ENCODE assay signal across 25 cellular contexts in the genomic region with DNA sequence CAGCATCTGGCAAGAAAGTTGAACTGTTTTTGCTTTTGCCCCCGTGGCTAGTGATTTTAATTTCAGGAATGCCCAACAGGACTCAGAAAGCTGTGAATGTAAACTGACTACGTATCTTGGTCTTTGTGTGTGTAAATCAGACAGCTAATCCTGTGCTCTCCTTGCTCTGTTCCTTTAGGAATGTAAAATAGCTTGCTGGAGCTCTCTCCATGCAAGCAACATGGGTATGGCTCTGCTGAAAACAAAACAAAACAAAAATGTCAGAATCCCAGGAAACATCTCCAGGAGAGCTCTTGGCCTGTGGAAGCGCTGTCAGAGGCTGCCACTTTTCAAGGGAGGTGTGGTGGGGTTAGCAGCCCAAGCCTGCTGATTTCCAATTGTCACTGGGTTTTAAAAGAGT.
DNase-seq lines count a peak whose midpoint lies in the region; ATAC-seq and TF ChIP-seq lines count a peak whose summit lies in the region.
"Had no signal": no experiment of that assay in that cellular context is flagged by ENCODE, and none has a peak within 500 bp of the region (broad histone marks: within the 10 kb centered on the region; RNA-seq: fewer than 3 reads in every experiment).

No MANE protein-coding gene starts in this region.

- H3K4me2 ChIP-seq in mesenchymal stem cell (ENCODE audit: low read length, poor library complexity, severe bottlenecking): no peak overlapping the region

- no peaks in the 10 kb centered on the region for H3K36me3 ChIP-seq in mesenchymal stem cell (ENCODE audit: control insufficient read depth in 1 of 2, insufficient read depth in 2 of 2, low read depth in 1 of 2, low read length in 2 of 2)
- H3K36me3 ChIP-seq: BLaER1, HAP-1, left ventricle myocardium inferior, prostate gland, thoracic aorta had no signal

- H3K27ac ChIP-seq in AG04450 (ENCODE audit: low read depth, low read length) (peak overlapping the region; percentile 31), mesenchymal stem cell (ENCODE audit: low read length, poor library complexity, severe bottlenecking) (no peak overlapping the region), right cardiac atrium (ENCODE audit: low read length) (no peak overlapping the region)
- H3K27ac ChIP-seq: BLaER1, left ventricle myocardium inferior, prostate gland, thoracic aorta had no signal

- H3K4me1 ChIP-seq in mesenchymal stem cell (ENCODE audit: control insufficient read depth, insufficient read depth, low read depth, low read length) (no peaks in the 10 kb centered on the region), right cardiac atrium (ENCODE audit: control insufficient read depth, insufficient read depth, low read length) (no peaks in the 10 kb centered on the region)
- H3K4me1 ChIP-seq: HAP-1, left ventricle myocardium inferior, prostate gland had no signal

- no peak overlapping the region for H3K4ac ChIP-seq in mesenchymal stem cell (ENCODE audit: low read depth in 1 of 2, low read length in 2 of 2)

- H3K18ac ChIP-seq in mesenchymal stem cell (ENCODE audit: low read depth in 1 of 2, low read length in 2 of 2): no peak overlapping the region

- no peak overlapping the region for H2BK15ac ChIP-seq in mesenchymal stem cell (ENCODE audit: low read depth, poor library complexity, severe bottlenecking)

- no peak overlapping the region for H3K9ac ChIP-seq in mesenchymal stem cell (ENCODE audit: low read length)
- H3K9ac ChIP-seq: BLaER1 had no signal

- H2BK5ac ChIP-seq in mesenchymal stem cell (ENCODE audit: low read depth, low read length, poor library complexity, severe bottlenecking): no peak overlapping the region

- 52% methylated on average over 3 of the region's 3 CpGs for WGBS in mesenchymal stem cell
- WGBS in right cardiac atrium: 63% methylated on average over 3 of the region's 3 CpGs

- no peak for ATAC-seq in right cardiac atrium
- ATAC-seq: stimulated activated naive B cell treated with anti-CD40 and anti-IgM and Interleukin-4, amounts not matched to agents 10 μg/mL and 1 μg/mL and 100 μg/mL, for 72 hours had no signal

- H3K4me3 ChIP-seq in AG04450 (ENCODE audit: low read depth, low read length) (no peak overlapping the region), mesenchymal stem cell (ENCODE audit: insufficient read depth in 1 of 2, low read depth in 1 of 2, low read length in 2 of 2) (no peak overlapping the region), right cardiac atrium (ENCODE audit: low read length) (no peak overlapping the region)
- H3K4me3 ChIP-seq: BLaER1, HAP-1, left ventricle myocardium inferior, prostate gland, thoracic aorta had no signal

- no peaks in the 10 kb centered on the region for H3K27me3 Mint-ChIP-seq in HFFc6 (ENCODE audit: insufficient read depth)
- H3K27me3 Mint-ChIP-seq: brain; stimulated activated naive B cell treated with anti-CD40 and anti-IgM and Interleukin-4, amounts not matched to agents 10 μg/mL and 1 μg/mL and 100 μg/mL, for 72 hours had no signal

- CTCF ChIA-PET in AG04450 (lab: Charles Lee): interaction anchor here (0.7 kb wide), 1 partner anchor 348 kb away, joined by 3 read pairs; no protein-coding TSS in a partner anchor

- no peaks in the 10 kb centered on the region for H3K79me1 ChIP-seq in mesenchymal stem cell (replicated peaks; ENCODE audit: low read length, poor library complexity, severe bottlenecking)

- no peak overlapping the region for H3K23ac ChIP-seq in mesenchymal stem cell (ENCODE audit: low read length in 2 of 2)

- H2AK5ac ChIP-seq in mesenchymal stem cell (ENCODE audit: low read length, severe bottlenecking): no peak overlapping the region

- no peak overlapping the region for H2BK12ac ChIP-seq in mesenchymal stem cell (ENCODE audit: low read length in 2 of 2)

- POLR2A ChIA-PET in AG04450 (lab: Yijun Ruan, JAX): no interaction called here

- H3K4me3 Mint-ChIP-seq in HFFc6: peak overlapping the region; percentile 32; the same call in 1 of the 2 replicates
- H3K4me3 Mint-ChIP-seq: activated CD4-positive, alpha-beta T cell treated with anti-CD3 and anti-CD28 coated beads, Interleukin-2, amount 10 ng/mL, durations not matched to agents 7 days and 5 days; activated naive CD8-positive, alpha-beta T cell; stimulated activated naive B cell treated with anti-CD40 and anti-IgM and Interleukin-4, amounts not matched to agents 10 μg/mL and 1 μg/mL and 100 μg/mL, for 72 hours; T-helper 1 cell treated with Interleukin-12 subunit alpha and Interleukin-12 subunit beta and Interleukin-4 antibody, amounts not matched to agents 30 μg/mL and 1 μg/mL, for 36 hours had no signal

- intact Hi-C loops in right cardiac atrium (cut with DNase I): no loop called here

- H3K9me3 ChIP-seq in AG04450 (ENCODE audit: control insufficient read depth, insufficient read depth, low read length): no peaks in the 10 kb centered on the region
- H3K9me3 ChIP-seq in mesenchymal stem cell (ENCODE audit: control insufficient read depth, low read length): no peaks in the 10 kb centered on the region
- no peaks in the 10 kb centered on the region for H3K9me3 ChIP-seq in right cardiac atrium (ENCODE audit: control insufficient read depth, low read length)
- H3K9me3 ChIP-seq: BLaER1, HAP-1, prostate gland, thoracic aorta had no signal

- no peak overlapping the region for H2AFZ ChIP-seq in mesenchymal stem cell (ENCODE audit: low read depth, low read length)

- no peak overlapping the region for H2BK120ac ChIP-seq in mesenchymal stem cell (ENCODE audit: low read depth, low read length)

- no peaks in the 10 kb centered on the region for H3K27me3 ChIP-seq in AG04450 (ENCODE audit: control insufficient read depth, insufficient read depth, low read length)
- H3K27me3 ChIP-seq in mesenchymal stem cell (ENCODE audit: control insufficient read depth in 1 of 2, insufficient read depth in 1 of 2, low read length in 2 of 2): no peaks in the 10 kb centered on the region
- H3K27me3 ChIP-seq in right cardiac atrium (ENCODE audit: control insufficient read depth, insufficient read depth): peaks cover 2% of the 10 kb centered on the region
- H3K27me3 ChIP-seq: BLaER1 had no signal

- no peaks in the 10 kb centered on the region for H3K9me3 Mint-ChIP-seq in HFFc6
- H3K9me3 Mint-ChIP-seq: activated CD4-positive, alpha-beta T cell treated with anti-CD3 and anti-CD28 coated beads, Interleukin-2, amount 10 ng/mL, durations not matched to agents 7 days and 5 days; brain; stimulated activated naive B cell treated with anti-CD40 and anti-IgM and Interleukin-4, amounts not matched to agents 10 μg/mL and 1 μg/mL and 100 μg/mL, for 72 hours; T-helper 1 cell treated with Interleukin-12 subunit alpha and Interleukin-12 subunit beta and Interleukin-4 antibody, amounts not matched to agents 30 μg/mL and 1 μg/mL, for 36 hours had no signal

- no peaks in the 10 kb centered on the region for H3K36me3 Mint-ChIP-seq in HFFc6 (ENCODE audit: low read depth)
- H3K36me3 Mint-ChIP-seq: activated naive CD8-positive, alpha-beta T cell; brain; stimulated activated naive B cell treated with anti-CD40 and anti-IgM and Interleukin-4, amounts not matched to agents 10 μg/mL and 1 μg/mL and 100 μg/mL, for 72 hours had no signal

- no peak overlapping the region for H3K14ac ChIP-seq in mesenchymal stem cell (ENCODE audit: low read length in 2 of 2)

- peaks cover 26% of the 10 kb centered on the region for H3K4me1 Mint-ChIP-seq in HFFc6 (ENCODE audit: low read depth)
- H3K4me1 Mint-ChIP-seq: activated CD4-positive, alpha-beta T cell treated with anti-CD3 and anti-CD28 coated beads, Interleukin-2, amount 10 ng/mL, durations not matched to agents 7 days and 5 days; stimulated activated naive B cell treated with anti-CD40 and anti-IgM and Interleukin-4, amounts not matched to agents 10 μg/mL and 1 μg/mL and 100 μg/mL, for 72 hours had no signal

- DNase-seq in AG04450 (ENCODE audit: low read depth, low spot score) (peak; percentile 8), HFFc6 (peak; percentile 23), astrocyte of the hippocampus (ENCODE audit: low read depth, low spot score) (peak; percentile 27), mesenchymal stem cell (peak; percentile 23), nucleus accumbens (lab: John Stamatoyannopoulos, UW) (no peak), right cardiac atrium (no peak)
- no peak for DNase-seq in activated CD4-positive, alpha-beta T cell treated with anti-CD3 and anti-CD28 coated beads for 4 hours
- no peak for DNase-seq in activated CD4-positive, alpha-beta T cell treated with anti-CD3 and anti-CD28 coated beads, Interleukin-2, amount 50 U/mL, for 48 hours
- DNase-seq: 8988T; activated CD4-positive, alpha-beta T cell treated with anti-CD3 and anti-CD28 coated beads, Interleukin-2, amount 10 ng/mL, durations not matched to agents 7 days and 5 days; COR-L47; DMS79; KBM-7; left ventricle myocardium inferior; NCI-H146; NCI-H524 treated with DMSO at 0.1 percent for 48 hours; stimulated activated CD4-positive, alpha-beta T cell treated with anti-CD3 and anti-CD28 coated beads, Interleukin-2, amount 100 ng/mL, for 24 hours; stimulated activated naive B cell treated with anti-CD40 and anti-IgM and Interleukin-4, amounts not matched to agents 10 μg/mL and 1 μg/mL and 100 μg/mL, for 72 hours had no signal

- H4K8ac ChIP-seq in mesenchymal stem cell (ENCODE audit: low read length): no peak overlapping the region

- TF ChIP-seq CTCF in AG04450 (IDR thresholded peaks at IDR 0.05; ENCODE audit: low read depth, low read length) (no peak), HFFc6 (IDR thresholded peaks at IDR 0.05) (no peak)

- H3K27ac Mint-ChIP-seq in HFFc6: peak overlapping the region; percentile 44
- H3K27ac Mint-ChIP-seq: activated CD4-positive, alpha-beta T cell treated with anti-CD3 and anti-CD28 coated beads, Interleukin-2, amount 10 ng/mL, durations not matched to agents 7 days and 5 days; activated naive CD8-positive, alpha-beta T cell; stimulated activated naive B cell treated with anti-CD40 and anti-IgM and Interleukin-4, amounts not matched to agents 10 μg/mL and 1 μg/mL and 100 μg/mL, for 72 hours; T-helper 1 cell treated with Interleukin-12 subunit alpha and Interleukin-12 subunit beta and Interleukin-4 antibody, amounts not matched to agents 30 μg/mL and 1 μg/mL, for 36 hours had no signal

- H4K91ac ChIP-seq in mesenchymal stem cell (ENCODE audit: low read length): no peak overlapping the region

Comparison
In these comparisons a context has a peak if more than half of its experiments do, and no peak if none do; other contexts are left out.
1. DNase-seq: peak in AG04450 (single experiment), HFFc6 (single experiment), astrocyte of the hippocampus (single experiment) and mesenchymal stem cell (single experiment); none in activated CD4-positive, alpha-beta T cell treated with anti-CD3 and anti-CD28 coated beads for 4 hours (0 of 2), activated CD4-positive, alpha-beta T cell treated with anti-CD3 and anti-CD28 coated beads, Interleukin-2, amount 50 U/mL, for 48 hours (0 of 2), nucleus accumbens (0 of 56) and right cardiac atrium (0 of 3).